In the genomic region with DNA sequence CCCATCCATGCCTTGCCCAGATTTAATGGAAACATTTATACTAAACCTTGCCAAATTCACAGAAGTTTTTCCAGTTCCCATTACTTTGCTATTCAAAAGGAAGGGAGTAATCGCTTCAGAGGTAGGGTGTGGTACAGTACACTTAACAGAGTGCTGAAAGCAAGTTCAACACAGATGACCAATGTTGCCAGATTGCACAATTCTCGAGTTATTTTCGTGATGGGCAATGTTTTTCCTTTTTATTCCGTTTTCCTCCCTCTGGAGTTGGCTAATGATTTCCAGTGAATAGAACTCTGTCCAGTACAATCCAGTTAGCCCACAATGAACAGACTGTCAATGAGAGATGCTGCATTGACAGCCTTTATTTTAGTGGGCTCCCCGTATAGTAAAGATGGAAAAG, we compare ENCODE assay signal across 15 cellular contexts. TPM values are rescaled to one million over a fixed set of nuclear protein-coding genes. Genes with fewer than 3 reads are reported as not detected.
DNase-seq lines count a peak whose midpoint lies in the region; ATAC-seq and TF ChIP-seq lines count a peak whose summit lies in the region.
"Had no signal": no experiment of that assay in that cellular context is flagged by ENCODE, and none has a peak within 500 bp of the region (broad histone marks: within the 10 kb centered on the region; RNA-seq: fewer than 3 reads in every experiment).

No MANE protein-coding gene starts in this region.

- H3K4me3 ChIP-seq in esophagus squamous epithelium (peak overlapping the region; percentile 10 to 36 (median 16)), mesenchymal stem cell (ENCODE audit: insufficient read depth in 1 of 2, low read depth in 1 of 2, low read length in 2 of 2) (peak overlapping the region in 1 of 2 experiments; percentile 40), Peyer's patch (no peak overlapping the region)

- H3K4me1 ChIP-seq in esophagus squamous epithelium = peaks cover 24 to 84% (median 36%) of the 10 kb centered on the region in 3 donors
- H3K4me1 ChIP-seq in mesenchymal stem cell (ENCODE audit: control insufficient read depth, insufficient read depth, low read depth, low read length) = no peaks in the 10 kb centered on the region
- peaks cover 0 to 10% (median 0%) of the 10 kb centered on the region in 4 donors for H3K4me1 ChIP-seq in Peyer's patch

- H3K27me3 Mint-ChIP-seq in CD4-positive, alpha-beta T cell = no peaks in the 10 kb centered on the region
- H3K27me3 Mint-ChIP-seq: activated B cell treated with CpG ODN at 0.5 μM for 24 hours had no signal

- H3K4me3 Mint-ChIP-seq in CD4-positive, alpha-beta T cell = no peak overlapping the region
- H3K4me3 Mint-ChIP-seq: activated B cell treated with CpG ODN at 0.5 μM for 24 hours had no signal

- no peak overlapping the region for H2BK12ac ChIP-seq in mesenchymal stem cell (ENCODE audit: low read length in 2 of 2)

- no peak overlapping the region for H3K27ac Mint-ChIP-seq in CD4-positive, alpha-beta T cell
- H3K27ac Mint-ChIP-seq: activated B cell treated with CpG ODN at 0.5 μM for 24 hours had no signal

- H3K4me2 ChIP-seq in mesenchymal stem cell (ENCODE audit: low read length, poor library complexity, severe bottlenecking) = no peak overlapping the region

- no peaks in the 10 kb centered on the region for H3K36me3 Mint-ChIP-seq in CD4-positive, alpha-beta T cell (ENCODE audit: low read depth)

- TF ChIP-seq POLR2A in esophagus squamous epithelium (IDR thresholded peaks at IDR 0.05) = no peak
- no peak for TF ChIP-seq POLR2A in Peyer's patch (IDR thresholded peaks at IDR 0.05)

- no peak overlapping the region for H4K8ac ChIP-seq in mesenchymal stem cell (ENCODE audit: low read length)

- H3K14ac ChIP-seq in mesenchymal stem cell (ENCODE audit: low read length in 2 of 2) = no peak overlapping the region

- no peak overlapping the region for H3K18ac ChIP-seq in mesenchymal stem cell (ENCODE audit: low read depth in 1 of 2, low read length in 2 of 2)

- TF ChIP-seq CTCF in esophagus squamous epithelium (IDR thresholded peaks at IDR 0.05) = no peak
- no peak for TF ChIP-seq CTCF in Peyer's patch (IDR thresholded peaks at IDR 0.05)
- no peak for TF ChIP-seq CTCF in CD4-positive, alpha-beta T cell (IDR thresholded peaks at IDR 0.05)

- peak overlapping the region; percentile 79 for H3K9ac ChIP-seq in mesenchymal stem cell (ENCODE audit: low read length)

- H3K27ac ChIP-seq in esophagus squamous epithelium = peak overlapping the region; percentile 78 to 89 (median 86)
- no peak overlapping the region for H3K27ac ChIP-seq in mesenchymal stem cell (ENCODE audit: low read length, poor library complexity, severe bottlenecking)
- peak overlapping the region in 1 of 4 donors; percentile 35 for H3K27ac ChIP-seq in Peyer's patch
- no peak overlapping the region for H3K27ac ChIP-seq in CD4-positive, alpha-beta T cell (ENCODE audit: low read depth, low read length)
- H3K27ac ChIP-seq: HL-60 had no signal

- H2AK5ac ChIP-seq in mesenchymal stem cell (ENCODE audit: low read length, severe bottlenecking) = no peak overlapping the region

- no peak overlapping the region for H2BK5ac ChIP-seq in mesenchymal stem cell (ENCODE audit: low read depth, low read length, poor library complexity, severe bottlenecking)

- no peak overlapping the region for H2BK15ac ChIP-seq in mesenchymal stem cell (ENCODE audit: low read depth, poor library complexity, severe bottlenecking)

- no peak overlapping the region for H3K23ac ChIP-seq in mesenchymal stem cell (ENCODE audit: low read length in 2 of 2)

- 27 to 29% methylated on average over 5 of the region's 5 CpGs for WGBS in esophagus squamous epithelium, 2 donors
- 94% methylated on average over 4 of the region's 5 CpGs for WGBS in mesenchymal stem cell

- no peaks in the 10 kb centered on the region for H3K9me3 Mint-ChIP-seq in CD4-positive, alpha-beta T cell
- H3K9me3 Mint-ChIP-seq: activated B cell treated with CpG ODN at 0.5 μM for 24 hours had no signal

- no peaks in the 10 kb centered on the region for H3K79me1 ChIP-seq in mesenchymal stem cell (replicated peaks; ENCODE audit: low read length, poor library complexity, severe bottlenecking)

- H2BK120ac ChIP-seq in mesenchymal stem cell (ENCODE audit: low read depth, low read length) = no peak overlapping the region

- POLR2A ChIA-PET in CD4-positive, alpha-beta T cell (lab: Charles Lee) = interaction anchor here (0.7 kb wide), 1 partner anchor 186 kb away, joined by 3 read pairs; the partner anchor contains the start of gene SIRT5

- H3K4me1 Mint-ChIP-seq in CD4-positive, alpha-beta T cell (ENCODE audit: low read depth) = peaks cover 33% of the 10 kb centered on the region

- ATAC-seq in Right ventricle myocardium inferior = peak; percentile 88
- ATAC-seq in HG02938 (IDR thresholded peaks at IDR 0.05; ENCODE audit: unreplicated experiment) = no peak
- no peak for ATAC-seq in CD4-positive, alpha-beta T cell (ENCODE audit: poor library complexity)
- ATAC-seq: left colon had no signal

- H3K36me3 ChIP-seq in esophagus squamous epithelium (no peaks in the 10 kb centered on the region), mesenchymal stem cell (ENCODE audit: control insufficient read depth in 1 of 2, insufficient read depth in 2 of 2, low read depth in 1 of 2, low read length in 2 of 2) (no peaks in the 10 kb centered on the region), Peyer's patch (no peaks in the 10 kb centered on the region)

- H3K27me3 ChIP-seq in esophagus squamous epithelium = no peaks in the 10 kb centered on the region
- no peaks in the 10 kb centered on the region for H3K27me3 ChIP-seq in mesenchymal stem cell (ENCODE audit: control insufficient read depth in 1 of 2, insufficient read depth in 1 of 2, low read length in 2 of 2)
- H3K27me3 ChIP-seq in Peyer's patch = no peaks in the 10 kb centered on the region
- no peaks in the 10 kb centered on the region for H3K27me3 ChIP-seq in CD4-positive, alpha-beta T cell (ENCODE audit: control insufficient read depth, insufficient read depth, low read length)

- no peaks in the 10 kb centered on the region for H3K9me3 ChIP-seq in esophagus squamous epithelium
- no peaks in the 10 kb centered on the region for H3K9me3 ChIP-seq in mesenchymal stem cell (ENCODE audit: control insufficient read depth, low read length)
- H3K9me3 ChIP-seq in Peyer's patch = no peaks in the 10 kb centered on the region
- H3K9me3 ChIP-seq in CD4-positive, alpha-beta T cell (ENCODE audit: control insufficient read depth, low read length) = no peaks in the 10 kb centered on the region

- CTCF ChIA-PET in CD4-positive, alpha-beta T cell (lab: Charles Lee) = no interaction called here

- no peak overlapping the region for H3K4ac ChIP-seq in mesenchymal stem cell (ENCODE audit: low read depth in 1 of 2, low read length in 2 of 2)

- no peak overlapping the region for H2AFZ ChIP-seq in mesenchymal stem cell (ENCODE audit: low read depth, low read length)

- DNase-seq in Right ventricle myocardium inferior (ENCODE audit: missing footprints) (no peak), cardiac septum (ENCODE audit: low spot score) (no peak), esophagus squamous epithelium (lab: John Stamatoyannopoulos, UW) (no peak), mesenchymal stem cell (no peak), NCI-H2107 (lab: John Stamatoyannopoulos, UW) (no peak), Peyer's patch (no peak)
- DNase-seq in CD4-positive, alpha-beta T cell = no peak
- DNase-seq: activated B cell treated with CpG ODN at 0.5 μM for 24 hours; activated effector memory CD4-positive, alpha-beta T cell treated with Interleukin-2 at 50 U/mL for 16 hours; effector CD8-positive, alpha-beta T cell; left colon; NCI-H1930; RPMI8226 had no signal

- intact Hi-C loops in Right ventricle myocardium inferior (cut with DNase I) (loop anchor here (5.0 kb wide), 1 partner anchor 144 kb away; the partner anchor contains the start of gene NOL7), cardiac septum (cut with DNase I) (loop anchor here (5.0 kb wide), 2 partner anchors 49 to 144 kb away; partner anchors contain the start of genes NOL7 and RANBP9), esophagus squamous epithelium (cut with DNase I) (no loop called here)
- intact Hi-C loops in CD4-positive, alpha-beta T cell (cut with DNase I, micrococcal nuclease) = loop anchor here in 1 of 2 experiments (5.0 kb wide), 1 partner anchor 49 kb away; the partner anchor contains the start of gene RANBP9

- no peak overlapping the region for H4K91ac ChIP-seq in mesenchymal stem cell (ENCODE audit: low read length)

RNA-seq across cellular contexts. Expression of gene RANBP9, which starts 49.3 kb away (rescaled TPM):
- total RNA-seq in Right ventricle myocardium inferior = 32.3 TPM
- total RNA-seq in cardiac septum = 40.2 TPM
- total RNA-seq in esophagus squamous epithelium = 10 to 100 TPM; 32.9 to 69.6 (median 63.3) TPM
- polyA plus RNA-seq in mesenchymal stem cell (2013, experiment 1 of 2) = 26.2 TPM
- polyA plus RNA-seq in mesenchymal stem cell (2013, experiment 2 of 2) = 27.2 TPM
- 10 to 100 TPM; 26.2 to 49.5 (median 31.3) TPM for total RNA-seq in Peyer's patch
- total RNA-seq in CD4-positive, alpha-beta T cell = 10 to 100 TPM; 60.8 to 62.9 TPM

RNA-seq across cellular contexts. Expression of gene MCUR1, which starts 53.4 kb away (rescaled TPM):
- total RNA-seq in Right ventricle myocardium inferior (33.9 TPM), cardiac septum (31.8 TPM), esophagus squamous epithelium (10 to 100 TPM; 11.4 to 14.3 (median 13.1) TPM), Peyer's patch (10 to 100 TPM; 20.6 to 49.4 (median 33.6) TPM)
- polyA plus RNA-seq in mesenchymal stem cell (2013, experiment 1 of 2) = 12.2 TPM
- 12.3 TPM for polyA plus RNA-seq in mesenchymal stem cell (2013, experiment 2 of 2)
- 1 to 10 TPM; 3.2 to 4.5 TPM for total RNA-seq in CD4-positive, alpha-beta T cell

Comparison
In these comparisons a context has a peak if more than half of its experiments do, and no peak if none do; other contexts are left out.
1. H3K27ac ChIP-seq: peak in esophagus squamous epithelium (4 of 4); none in mesenchymal stem cell (single experiment) and CD4-positive, alpha-beta T cell (single experiment).
2. H3K4me3 ChIP-seq: peak in esophagus squamous epithelium (4 of 4); none in Peyer's patch (0 of 4).